ENCODE assay signal across 8 cellular contexts in the genomic region with DNA sequence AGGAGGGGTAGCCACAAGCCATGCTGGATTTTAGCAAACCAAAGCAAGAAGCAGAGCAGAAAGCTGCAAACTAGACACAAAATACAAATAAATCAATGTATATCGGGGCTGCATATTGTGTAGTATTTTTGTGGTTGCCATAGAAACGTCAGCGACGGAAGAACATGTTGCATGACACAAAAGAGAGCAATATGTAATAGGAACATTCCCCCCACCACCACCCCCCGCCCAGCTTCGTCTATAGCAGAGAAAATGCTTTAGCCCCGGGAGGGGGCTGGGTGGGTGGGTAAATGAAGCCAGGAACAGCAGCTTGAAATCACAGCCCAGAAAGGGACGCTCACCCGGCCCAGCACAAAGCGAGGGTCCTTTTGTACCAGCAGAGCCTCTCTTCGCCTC. TPM values are rescaled to one million over a fixed set of nuclear protein-coding genes. Genes with fewer than 3 reads are reported as not detected.
DNase-seq lines count a peak whose midpoint lies in the region; ATAC-seq and TF ChIP-seq lines count a peak whose summit lies in the region.

No MANE protein-coding gene starts in this region.

- H3K27me3 Mint-ChIP-seq in stimulated activated naive CD8-positive, alpha-beta T cell treated with anti-CD3 and anti-CD28 coated beads, Interleukin-15, Interleukin-2, amounts not matched to agents 100 ng/mL and 50 ng/mL, for 24 hours: peaks cover 10% of the 10 kb centered on the region

- H3K9me3 Mint-ChIP-seq in stimulated activated naive CD8-positive, alpha-beta T cell treated with anti-CD3 and anti-CD28 coated beads, Interleukin-15, Interleukin-2, amounts not matched to agents 100 ng/mL and 50 ng/mL, for 24 hours: no peaks in the 10 kb centered on the region

- peak; percentile 51 for DNase-seq in GM12865 (ENCODE audit: low read depth)
- DNase-seq in T-helper 9 cell: peak; percentile 48
- peak; percentile 24 for DNase-seq in cerebellum (ENCODE audit: low spot score)
- DNase-seq in left lung: peak in 1 of 2 donors; percentile 60
- DNase-seq in occipital lobe (lab: John Stamatoyannopoulos, UW): no peak
- DNase-seq in posterior cingulate gyrus: no peak

- no peaks in the 10 kb centered on the region for H3K9me3 ChIP-seq in left lung

- no peaks in the 10 kb centered on the region for H3K36me3 ChIP-seq in left lung

- TF ChIP-seq CTCF in GM12865 (IDR thresholded peaks at IDR 0.05; ENCODE audit: insufficient read depth, low read depth, low read length, missing control alignments) (no peak), left lung (IDR thresholded peaks at IDR 0.05) (no peak)

- H3K27ac Mint-ChIP-seq in stimulated activated naive CD8-positive, alpha-beta T cell treated with anti-CD3 and anti-CD28 coated beads, Interleukin-15, Interleukin-2, amounts not matched to agents 100 ng/mL and 50 ng/mL, for 24 hours: peak overlapping the region; percentile 85

- intact Hi-C loops in left lung (cut with DNase I) (no loop called here), posterior cingulate gyrus (cut with DNase I) (loop anchor here (5.0 kb wide), 1 partner anchor 99 kb away; no protein-coding TSS in a partner anchor)

- ATAC-seq in HG03159 (IDR thresholded peaks at IDR 0.05; ENCODE audit: unreplicated experiment) (peak; percentile 43), left lung (peak; percentile 39)

- peak overlapping the region; percentile 67 for H3K4me3 ChIP-seq in GM12865 (ENCODE audit: low read depth, low read length)
- H3K4me3 ChIP-seq in left lung: peak overlapping the region; percentile 65

- peaks cover 23% of the 10 kb centered on the region for H3K4me1 Mint-ChIP-seq in stimulated activated naive CD8-positive, alpha-beta T cell treated with anti-CD3 and anti-CD28 coated beads, Interleukin-15, Interleukin-2, amounts not matched to agents 100 ng/mL and 50 ng/mL, for 24 hours (ENCODE audit: low read depth)

- no peaks in the 10 kb centered on the region for H3K27me3 ChIP-seq in left lung

- H3K36me3 Mint-ChIP-seq in stimulated activated naive CD8-positive, alpha-beta T cell treated with anti-CD3 and anti-CD28 coated beads, Interleukin-15, Interleukin-2, amounts not matched to agents 100 ng/mL and 50 ng/mL, for 24 hours (ENCODE audit: low read depth): peaks cover 4% of the 10 kb centered on the region

- H3K4me1 ChIP-seq in left lung: peaks cover 0 to 19% of the 10 kb centered on the region in 2 donors

- peak overlapping the region; percentile 61 to 85 for H3K27ac ChIP-seq in left lung

- peak overlapping the region; percentile 80 for H3K4me3 Mint-ChIP-seq in stimulated activated naive CD8-positive, alpha-beta T cell treated with anti-CD3 and anti-CD28 coated beads, Interleukin-15, Interleukin-2, amounts not matched to agents 100 ng/mL and 50 ng/mL, for 24 hours

RNA-seq across cellular contexts. Expression of a gene that starts 0.5 kb away (rescaled TPM):
- 78.3 TPM for total RNA-seq in cerebellum
- 10 to 100 TPM; 13.4 to 14.8 TPM for total RNA-seq in left lung
- total RNA-seq in occipital lobe: 73.2 TPM

Comparison
In these comparisons a context has a peak if more than half of its experiments do, and no peak if none do; other contexts are left out.
1. DNase-seq: peak in GM12865 (single experiment), T-helper 9 cell (single experiment) and cerebellum (single experiment); none in occipital lobe (single experiment) and posterior cingulate gyrus (0 of 10).